Comparison of ENCODE assay signal across 19 cellular contexts in genomic region chr10:71045936-71046335, GRCh38.
"Had no signal": no experiment of that assay in that cellular context is flagged by ENCODE, and none has a peak within 500 bp of the region (broad histone marks: within the 10 kb centered on the region; RNA-seq: fewer than 3 reads in every experiment).

No MANE protein-coding gene starts in this region.

- H3K36me3 ChIP-seq: adrenal gland had no signal

- H3K27me3 ChIP-seq: adrenal gland had no signal

- ATAC-seq: activated CD4-positive, CD25-positive, alpha-beta regulatory T cell treated with anti-CD3 and anti-CD28 coated beads, Interleukin-2, amount 50 U/mL, for 24 hours; activated CD8-positive, alpha-beta T cell treated with anti-CD3 and anti-CD28 coated beads for 36 hours; activated T-cell treated with anti-CD3 and anti-CD28 coated beads, Interleukin-2, amount 50 U/mL, for 72 hours; K562; T-cell had no signal

- H3K4me3 ChIP-seq: adrenal gland, K562, SK-N-MC had no signal

- DNase-seq: activated CD4-positive, alpha-beta T cell treated with anti-CD3 and anti-CD28 coated beads for 4 hours; activated CD8-positive, alpha-beta memory T cell treated with anti-CD3 and anti-CD28 coated beads, Interleukin-2, amount 50 U/mL, for 4 hours; activated CD8-positive, alpha-beta T cell treated with anti-CD3 and anti-CD28 coated beads for 36 hours; activated gamma-delta T cell treated with Interleukin-2 at 50 U/mL for 16 hours; activated naive CD4-positive, alpha-beta T cell treated with anti-CD3 and anti-CD28 coated beads, Interleukin-2, amount 10 ng/mL, durations not matched to agents 7 days and 5 days; activated naive CD8-positive, alpha-beta T cell treated with anti-CD3 and anti-CD28 coated beads for 36 hours; activated T-cell treated with anti-CD3 and anti-CD28 coated beads, Interleukin-2, amount 50 U/mL, for 72 hours; central memory CD4-positive, alpha-beta T cell; NCI-H1436 treated with DMSO at 0.1 percent for 48 hours; NCI-H187 treated with DMSO at 0.1 percent for 48 hours; NCI-H2081 treated with DMSO at 0.1 percent for 48 hours; NCI-H446 treated with DMSO at 0.1 percent for 48 hours; NCI-H524 treated with DMSO at 0.1 percent for 48 hours; NCI-H82 had no signal

- H3K9me3 ChIP-seq: adrenal gland had no signal

- H3K27ac ChIP-seq: adrenal gland, SK-N-MC had no signal

- H3K4me1 ChIP-seq: adrenal gland had no signal
